ENCODE assay signal across 9 cellular contexts in genomic region chr9:121736147-121736721, GRCh38.
DNase-seq lines count a peak whose midpoint lies in the region; ATAC-seq and TF ChIP-seq lines count a peak whose summit lies in the region.
"Had no signal": no experiment of that assay in that cellular context is flagged by ENCODE, and none has a peak within 500 bp of the region (broad histone marks: within the 10 kb centered on the region; RNA-seq: fewer than 3 reads in every experiment).

No MANE protein-coding gene starts in this region.

- intact Hi-C loops in sciatic nerve (cut with DNase I) = no loop called here

- peak overlapping the region; percentile 71 for H3K4me3 ChIP-seq in iPS-20b (ENCODE audit: low read length)
- H3K4me3 ChIP-seq: SJSA1 had no signal

- no peak for TF ChIP-seq CTCF in GM13976 (IDR thresholded peaks at IDR 0.05; ENCODE audit: borderline replicate concordance, control extremely low read depth, extremely low read depth, insufficient read depth, missing control alignments)

- DNase-seq in GM13976 (ENCODE audit: low spot score) (peak; percentile 49), T47D (ENCODE audit: low read depth in 1 of 2, low spot score in 1 of 2) (peak; percentile 90), sciatic nerve (ENCODE audit: low spot score) (peak; percentile 90), H4 (ENCODE audit: low spot score) (no peak)
- DNase-seq in activated CD8-positive, alpha-beta memory T cell treated with anti-CD3 and anti-CD28 coated beads for 24 hours = no peak

- H3K4me1 ChIP-seq in iPS-20b (ENCODE audit: insufficient read depth, low read length) = peaks cover 40% of the 10 kb centered on the region
- H3K4me1 ChIP-seq: SJSA1 had no signal

- H3K27ac ChIP-seq in iPS-20b (ENCODE audit: low read length) = no peak overlapping the region
- H3K27ac ChIP-seq: SJSA1 had no signal

- H3K27me3 ChIP-seq in iPS-20b (ENCODE audit: insufficient read depth, low read length) = peaks cover 12% of the 10 kb centered on the region
- H3K27me3 ChIP-seq: SJSA1 had no signal

- H3K36me3 ChIP-seq in iPS-20b (ENCODE audit: insufficient read depth, low read depth, low read length) = no peaks in the 10 kb centered on the region
- H3K36me3 ChIP-seq: SJSA1 had no signal

- H3K9me3 ChIP-seq in iPS-20b (ENCODE audit: insufficient read depth, low read depth, low read length) = no peaks in the 10 kb centered on the region
- H3K9me3 ChIP-seq: SJSA1 had no signal

- ATAC-seq in sciatic nerve = peak; percentile 85
- ATAC-seq in HG03457 (IDR thresholded peaks at IDR 0.05; ENCODE audit: unreplicated experiment) = no peak
- no peak for ATAC-seq in HG02588 (IDR thresholded peaks at IDR 0.05; ENCODE audit: unreplicated experiment)

- H3K9ac ChIP-seq in iPS-20b (ENCODE audit: low read depth, low read length) = peak overlapping the region; percentile 39; the same call in 1 of the 2 replicates

- in situ Hi-C loops in GM13976 (cut with MboI; ENCODE audit: low sequenced_read_pairs, unreplicated experiment) = loop anchor here (25.0 kb wide), 1 partner anchor 251 kb away; no protein-coding TSS in a partner anchor
- in situ Hi-C loops in T47D (cut with HindIII; ENCODE audit: low pct_unique_long_range_greater_than_20kb, low sequenced_read_pairs) = no loop called here

Comparison
In these comparisons a context has a peak if more than half of its experiments do, and no peak if none do; other contexts are left out.
1. DNase-seq: peak in GM13976 (single experiment), T47D (2 of 2) and sciatic nerve (single experiment); none in H4 (single experiment) and activated CD8-positive, alpha-beta memory T cell treated with anti-CD3 and anti-CD28 coated beads for 24 hours (single experiment).